In genomic region chr19:1826557-1827521, GRCh38 we compare ENCODE assay signal across 11 cellular contexts.
DNase-seq lines count a peak whose midpoint lies in the region; ATAC-seq and TF ChIP-seq lines count a peak whose summit lies in the region.
"Had no signal": no experiment of that assay in that cellular context is flagged by ENCODE, and none has a peak within 500 bp of the region (broad histone marks: within the 10 kb centered on the region; RNA-seq: fewer than 3 reads in every experiment).

No MANE protein-coding gene starts in this region.

- CTCF ChIA-PET in activated naive CD4-positive, alpha-beta T cell treated with anti-CD3 and anti-CD28 coated beads, Interleukin-2, amount 10 ng/mL, durations not matched to agents 7 days and 5 days (lab: Charles Lee), result interaction anchor here (0.7 to 5.2 kb wide), 20 partner anchors 8 to 285 kb away, joined by 3 to 25 read pairs (median 4); no protein-coding TSS in a partner anchor

- peaks cover 55% of the 10 kb centered on the region; the same call in 1 of the 2 replicates for H3K36me3 ChIP-seq in OCI-LY1 (ENCODE audit: insufficient read depth, low read length)

- no peak overlapping the region for H3K9ac ChIP-seq in OCI-LY1 (ENCODE audit: low read length)

- H3K4me3 ChIP-seq in OCI-LY1 (ENCODE audit: low read depth, low read length, poor library complexity, severe bottlenecking), result peak overlapping the region; percentile 7
- H3K4me3 ChIP-seq: gastroesophageal sphincter had no signal

- no peaks in the 10 kb centered on the region; the same call in 1 of the 2 replicates for H4K20me1 ChIP-seq in OCI-LY1 (ENCODE audit: insufficient read depth, low read length)

- no peaks in the 10 kb centered on the region for H3F3A ChIP-seq in OCI-LY1 (ENCODE audit: insufficient read depth, low read length)

- H2AFZ ChIP-seq in OCI-LY1 (ENCODE audit: low read length), result no peak overlapping the region

- no peaks in the 10 kb centered on the region for H3K79me2 ChIP-seq in OCI-LY1 (ENCODE audit: insufficient read depth, low read length)

- H3K4me2 ChIP-seq in OCI-LY1 (ENCODE audit: low read length), result peak overlapping the region; percentile 40; the same call in 1 of the 2 replicates

- no peak for ATAC-seq in HG03432 (IDR thresholded peaks at IDR 0.05; ENCODE audit: unreplicated experiment)

- H3K36me3 Mint-ChIP-seq in nephron (ENCODE audit: low read depth), result peaks cover 17% of the 10 kb centered on the region
- H3K36me3 Mint-ChIP-seq in activated naive CD4-positive, alpha-beta T cell treated with anti-CD3 and anti-CD28 coated beads, Interleukin-2, amount 10 ng/mL, durations not matched to agents 7 days and 5 days, result peaks cover 29% of the 10 kb centered on the region

- H3K27ac ChIP-seq in OCI-LY1 (ENCODE audit: low read depth, low read length, poor library complexity, severe bottlenecking), result peak overlapping the region; percentile 30
- H3K27ac ChIP-seq: gastroesophageal sphincter had no signal

- H3K4me1 ChIP-seq in OCI-LY1 (ENCODE audit: insufficient read depth, low read length, severe bottlenecking), result peaks cover 20% of the 10 kb centered on the region

- no peaks in the 10 kb centered on the region for H3K9me3 ChIP-seq in OCI-LY1 (ENCODE audit: low read length)
- H3K9me3 ChIP-seq: gastroesophageal sphincter had no signal

- peak overlapping the region in 2 of 3 experiments; percentile 69 to 71 for H3K4me3 Mint-ChIP-seq in nephron
- no peak overlapping the region for H3K4me3 Mint-ChIP-seq in activated naive CD4-positive, alpha-beta T cell treated with anti-CD3 and anti-CD28 coated beads, Interleukin-2, amount 10 ng/mL, durations not matched to agents 7 days and 5 days
- H3K4me3 Mint-ChIP-seq: mesothelial cell of epicardium; T-helper 1 cell treated with Interleukin-12 subunit alpha and Interleukin-12 subunit beta and Interleukin-4 antibody, amounts not matched to agents 30 μg/mL and 1 μg/mL, for 36 hours had no signal

- H3K9me2 ChIP-seq in OCI-LY1 (ENCODE audit: low read depth, low read length), result no peaks in the 10 kb centered on the region

- H3K27me3 ChIP-seq in OCI-LY1 (ENCODE audit: insufficient read depth, low read length), result no peaks in the 10 kb centered on the region
- H3K27me3 ChIP-seq: gastroesophageal sphincter had no signal

- peak overlapping the region in 2 of 3 experiments; percentile 74 to 91 for H3K27ac Mint-ChIP-seq in nephron
- H3K27ac Mint-ChIP-seq in activated naive CD4-positive, alpha-beta T cell treated with anti-CD3 and anti-CD28 coated beads, Interleukin-2, amount 10 ng/mL, durations not matched to agents 7 days and 5 days, result no peak overlapping the region
- H3K27ac Mint-ChIP-seq: mesothelial cell of epicardium; T-helper 1 cell treated with Interleukin-12 subunit alpha and Interleukin-12 subunit beta and Interleukin-4 antibody, amounts not matched to agents 30 μg/mL and 1 μg/mL, for 36 hours had no signal

- H3K27me3 Mint-ChIP-seq in nephron (ENCODE audit: low read depth), result no peaks in the 10 kb centered on the region
- no peaks in the 10 kb centered on the region for H3K27me3 Mint-ChIP-seq in activated naive CD4-positive, alpha-beta T cell treated with anti-CD3 and anti-CD28 coated beads, Interleukin-2, amount 10 ng/mL, durations not matched to agents 7 days and 5 days

- TF ChIP-seq CTCF in OCI-LY1 (IDR thresholded peaks at IDR 0.05; ENCODE audit: low read length), result no peak
- no peak for TF ChIP-seq CTCF in nephron (IDR thresholded peaks at IDR 0.05; ENCODE audit: unreplicated experiment in 3 of 3)

- H3K9me3 Mint-ChIP-seq in nephron, result no peaks in the 10 kb centered on the region
- H3K9me3 Mint-ChIP-seq in activated naive CD4-positive, alpha-beta T cell treated with anti-CD3 and anti-CD28 coated beads, Interleukin-2, amount 10 ng/mL, durations not matched to agents 7 days and 5 days, result no peaks in the 10 kb centered on the region
- H3K9me3 Mint-ChIP-seq: mesothelial cell of epicardium; T-helper 1 cell treated with Interleukin-12 subunit alpha and Interleukin-12 subunit beta and Interleukin-4 antibody, amounts not matched to agents 30 μg/mL and 1 μg/mL, for 36 hours had no signal

- DNase-seq in ELF-1 (ENCODE audit: low read depth, low spot score) (peak; percentile 75), germinal center (ENCODE audit: low spot score) (peak; percentile 14), NCI-H187 (lab: John Stamatoyannopoulos, UW) (no peak), NCI-H774 (lab: John Stamatoyannopoulos, UW) (no peak)
- DNase-seq in activated naive CD4-positive, alpha-beta T cell treated with anti-CD3 and anti-CD28 coated beads, Interleukin-2, amount 10 ng/mL, durations not matched to agents 7 days and 5 days, result no peak

- peaks cover 4% of the 10 kb centered on the region for H3K4me1 Mint-ChIP-seq in nephron
- H3K4me1 Mint-ChIP-seq in activated naive CD4-positive, alpha-beta T cell treated with anti-CD3 and anti-CD28 coated beads, Interleukin-2, amount 10 ng/mL, durations not matched to agents 7 days and 5 days, result peaks cover 4% of the 10 kb centered on the region

Comparison
In these comparisons a context has a peak if more than half of its experiments do, and no peak if none do; other contexts are left out.
1. DNase-seq: peak in ELF-1 (single experiment) and germinal center (single experiment); none in NCI-H187 (0 of 2), NCI-H774 (single experiment) and activated naive CD4-positive, alpha-beta T cell treated with anti-CD3 and anti-CD28 coated beads, Interleukin-2, amount 10 ng/mL, durations not matched to agents 7 days and 5 days (single experiment).